In the genomic region with DNA sequence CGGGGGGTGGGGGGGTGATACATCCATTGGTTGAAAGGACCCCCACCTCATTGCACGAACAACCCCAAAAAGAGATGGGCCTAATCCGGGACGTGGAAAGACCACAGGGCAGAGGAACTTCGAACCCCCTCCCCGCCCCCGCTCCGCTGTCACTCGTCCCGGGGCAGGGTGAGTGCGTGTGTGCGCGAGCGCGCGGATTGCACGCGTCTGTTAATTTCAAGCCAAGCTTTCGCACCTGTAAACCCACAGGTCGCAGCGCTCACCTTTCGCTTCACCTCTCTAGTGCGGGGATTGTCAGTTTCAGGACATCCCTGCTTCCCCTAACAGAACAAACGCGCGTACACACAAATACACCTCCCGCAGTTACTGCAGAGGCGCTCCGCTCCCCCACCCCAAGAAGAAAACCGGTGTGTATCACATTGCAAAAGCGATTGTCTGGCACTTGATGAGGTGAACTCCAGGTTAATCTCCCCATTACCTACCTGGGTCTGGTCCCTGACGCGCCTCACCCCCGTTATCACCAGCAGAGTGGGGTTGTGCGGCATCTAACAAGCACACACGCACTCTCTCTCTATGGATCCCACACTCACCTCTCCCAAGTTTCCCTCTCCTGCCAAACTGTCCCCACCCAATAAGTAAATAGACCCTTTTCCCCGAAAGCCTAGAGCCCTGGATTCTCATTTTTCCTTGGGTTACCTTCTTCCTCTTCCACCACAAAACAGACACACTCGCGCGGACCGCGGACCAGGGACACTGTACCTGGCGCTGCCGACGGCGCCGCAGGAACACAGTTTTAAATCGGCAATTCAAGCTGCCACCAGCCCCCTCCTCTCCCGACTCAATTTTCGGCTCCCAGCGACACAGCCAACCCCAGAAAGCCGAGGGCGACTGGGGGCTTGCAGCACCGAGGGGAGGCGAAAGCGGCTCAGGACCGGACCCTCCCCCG, we compare ENCODE assay signal across 9 cellular contexts. TPM values are rescaled to one million over a fixed set of nuclear protein-coding genes. Genes with fewer than 3 reads are reported as not detected.
DNase-seq lines count a peak whose midpoint lies in the region; ATAC-seq lines count a peak whose summit lies in the region.
"Had no signal": no experiment of that assay in that cellular context is flagged by ENCODE, and none has a peak within 500 bp of the region (broad histone marks: within the 10 kb centered on the region; RNA-seq: fewer than 3 reads in every experiment).

No MANE protein-coding gene starts in this region.

- H3K27ac ChIP-seq in skin epidermis, result peak overlapping the region in 18 of 21 experiments; percentile 8 to 82 (median 64)
- H3K27ac ChIP-seq: epithelial cell of prostate had no signal

- H3K9ac ChIP-seq in iPS-15b (ENCODE audit: low read depth, low read length), result no peak overlapping the region

- no peaks in the 10 kb centered on the region for H3K36me3 ChIP-seq in H7 (replicated peaks; ENCODE audit: control insufficient read depth, insufficient read depth, low read length)
- no peaks in the 10 kb centered on the region for H3K36me3 ChIP-seq in iPS-15b (ENCODE audit: control insufficient read depth, insufficient read depth, low read length)

- no peaks in the 10 kb centered on the region for H3K9me3 ChIP-seq in iPS-15b (ENCODE audit: control insufficient read depth, insufficient read depth, low read length)

- H3K4me1 ChIP-seq in iPS-15b (ENCODE audit: control insufficient read depth, insufficient read depth, low read length), result peaks cover 3% of the 10 kb centered on the region

- H3K4me3 ChIP-seq in H7 (ENCODE audit: insufficient read depth, low read depth, low read length) (peak overlapping the region; percentile 40), iPS-15b (ENCODE audit: low read depth, low read length) (peak overlapping the region; percentile 65), skin epidermis (peak overlapping the region; percentile 33 to 46 (median 43))

- ATAC-seq in GM19351 (IDR thresholded peaks at IDR 0.05; ENCODE audit: unreplicated experiment) (no peak), GM21515 (IDR thresholded peaks at IDR 0.05; ENCODE audit: unreplicated experiment) (no peak)

- H3K27me3 ChIP-seq in H7 (ENCODE audit: control insufficient read depth, insufficient read depth, low read length) (peaks cover 88% of the 10 kb centered on the region), iPS-15b (ENCODE audit: control insufficient read depth, insufficient read depth, low read length) (peaks cover 83% of the 10 kb centered on the region)

- DNase-seq in H7, result peak; percentile 88
- DNase-seq in activated CD8-positive, alpha-beta memory T cell treated with anti-CD3 and anti-CD28 coated beads for 24 hours, result peak; percentile 59
- no peak for DNase-seq in COLO829 (ENCODE audit: low spot score)
- DNase-seq in NCI-H187 treated with DMSO at 0.1 percent for 48 hours (lab: John Stamatoyannopoulos, UW), result no peak

RNA-seq across cellular contexts. Expression of gene CYP26B1, which starts 1.0 kb away (rescaled TPM):
- 1.1 and 1.3 TPM in 2 replicates for total RNA-seq in H7 (2014; rRNA removed; shearing (Covaris generic))

Comparison
In these comparisons a context has a peak if more than half of its experiments do, and no peak if none do; other contexts are left out.
1. DNase-seq: peak in H7 (single experiment) and activated CD8-positive, alpha-beta memory T cell treated with anti-CD3 and anti-CD28 coated beads for 24 hours (single experiment); none in COLO829 (single experiment) and NCI-H187 treated with DMSO at 0.1 percent for 48 hours (single experiment).
2. Peak in every context shown above with its lines, with median percentiles within 50 percentile points of each other: H3K4me3 ChIP-seq.